ENCODE assay signal across 8 cellular contexts in genomic region chr18:58671941-58672565, GRCh38. TPM values are rescaled to one million over a fixed set of nuclear protein-coding genes. Genes with fewer than 3 reads are reported as not detected.
DNase-seq lines count a peak whose midpoint lies in the region; ATAC-seq, FAIRE-seq and TF ChIP-seq lines count a peak whose summit lies in the region.

No MANE protein-coding gene starts in this region.

- ATAC-seq in A549 (peak; percentile 35 to 55), GM18498 (IDR thresholded peaks at IDR 0.05; ENCODE audit: unreplicated experiment) (peak; percentile 30), HG03196 (IDR thresholded peaks at IDR 0.05; ENCODE audit: unreplicated experiment) (peak; percentile 13), T-cell (replicated peaks in 1 of 4) (peak; percentile 20 to 43 (median 29))

- H3K27ac ChIP-seq in A549 (peak overlapping the region; percentile 97), fibroblast of lung (ENCODE audit: insufficient read depth, low read length) (peak overlapping the region; percentile 66)

- DNase-seq in A549 (ENCODE audit: low read depth in 1 of 2, low spot score in 1 of 2) (peak; percentile 31 to 39), T-cell (peak in 1 of 34 experiments; percentile 21), fibroblast of lung (ENCODE audit: low read depth in 2 of 2) (peak; percentile 36 to 42), nephron progenitor cell (no peak), dedifferentiated amniotic fluid mesenchymal stem cell (ENCODE audit: extremely low spot score) (no peak)
- no peak for DNase-seq in stimulated activated CD4-positive, alpha-beta T cell treated with anti-CD3 and anti-CD28 coated beads, Interleukin-1b, Interleukin-23, amount 100 ng/mL, for 48 hours

- H3K9ac ChIP-seq in fibroblast of lung (ENCODE audit: insufficient read depth, low read length) = peak overlapping the region; percentile 79

- H3K36me3 Mint-ChIP-seq in T-cell (peaks cover 16% of the 10 kb centered on the region), nephron progenitor cell (ENCODE audit: low read depth) (peaks cover 10% of the 10 kb centered on the region)

- CTCF ChIA-PET in A549 (lab: Yijun Ruan, JAX) (interaction anchor here (1.0 to 2.5 kb wide), 4 partner anchors 12 to 142 kb away, joined by 3 to 8 read pairs (median 4); no protein-coding TSS in a partner anchor), T-cell (lab: Charles Lee) (interaction anchor here (0.6 to 3.8 kb wide), 15 partner anchors 10 to 171 kb away, joined by 3 to 20 read pairs (median 4); no protein-coding TSS in a partner anchor)

- H3K79me2 ChIP-seq in fibroblast of lung (ENCODE audit: control insufficient read depth, insufficient read depth, low read length) = peaks cover 25% of the 10 kb centered on the region

- H3K4me1 Mint-ChIP-seq in T-cell (peaks cover 59 to 69% (median 63%) of the 10 kb centered on the region in 3 donors), nephron progenitor cell (peaks cover 42% of the 10 kb centered on the region)

- H4K20me1 ChIP-seq in fibroblast of lung (ENCODE audit: control insufficient read depth, extremely low read depth, insufficient read depth, low read length) = no peaks in the 10 kb centered on the region

- H3K9me3 ChIP-seq in A549 (no peaks in the 10 kb centered on the region), fibroblast of lung (ENCODE audit: control insufficient read depth, insufficient read depth, low read depth, low read length) (no peaks in the 10 kb centered on the region)

- H2AFZ ChIP-seq in fibroblast of lung (ENCODE audit: low read length) = peak overlapping the region; percentile 58

- no peak for TF ChIP-seq RAD21 in A549 (conservative IDR thresholded peaks at IDR 0.05 in 1 of 2, IDR thresholded peaks at IDR 0.05 in 1 of 2)

- WGBS in A549 (ENCODE audit: missing lambda C conversion rate) = 5% methylated on average over 10 of the region's 25 CpGs

- H3K9me3 Mint-ChIP-seq in T-cell = no peaks in the 10 kb centered on the region
- no peaks in the 10 kb centered on the region for H3K9me3 Mint-ChIP-seq in nephron progenitor cell

- H3K4me3 Mint-ChIP-seq in T-cell (peak overlapping the region; percentile 93 to 95 (median 93)), nephron progenitor cell (peak overlapping the region; percentile 97)

- H3K4me3 ChIP-seq in A549 (peak overlapping the region; percentile 90), fibroblast of lung (replicated peaks in 1 of 4; ENCODE audit: control extremely low read depth in 1 of 4, insufficient read depth in 1 of 4, low read depth in 3 of 4, low read length in 4 of 4) (peak overlapping the region; percentile 71 to 82 (median 77))

- H3K4me1 ChIP-seq in A549 = peaks cover 68% of the 10 kb centered on the region
- H3K4me1 ChIP-seq in fibroblast of lung (ENCODE audit: control insufficient read depth, extremely low read depth, insufficient read depth, low read length) = peaks cover 2% of the 10 kb centered on the region

- no peak for TF ChIP-seq CTCF in A549 (IDR thresholded peaks at IDR 0.05)
- no peak for TF ChIP-seq CTCF in fibroblast of lung (conservative IDR thresholded peaks at IDR 0.05 in 1 of 2, IDR thresholded peaks at IDR 0.05 in 1 of 2; ENCODE audit: low read depth in 1 of 2, low read length in 2 of 2)
- TF ChIP-seq CTCF in nephron progenitor cell (IDR thresholded peaks at IDR 0.05) = no peak

- H3K27ac Mint-ChIP-seq in T-cell (peak overlapping the region; percentile 94 to 95), nephron progenitor cell (peak overlapping the region; percentile 97)

- H3K36me3 ChIP-seq in fibroblast of lung (ENCODE audit: control insufficient read depth, insufficient read depth, low read length) = no peaks in the 10 kb centered on the region

- H3K4me2 ChIP-seq in A549 (peak overlapping the region; percentile 86), fibroblast of lung (ENCODE audit: extremely low read depth, insufficient read depth, low read length) (peak overlapping the region; percentile 86)

- no peak for TF ChIP-seq EP300 in A549 (IDR thresholded peaks at IDR 0.05)

- no peak for FAIRE-seq in A549 (lab: Jason Lieb, UNC)

- no peak for TF ChIP-seq POLR2A in A549 (IDR thresholded peaks at IDR 0.05; ENCODE audit: low read length)

- H3K27me3 ChIP-seq in fibroblast of lung (ENCODE audit: control insufficient read depth, insufficient read depth, low read length) = no peaks in the 10 kb centered on the region

- POLR2A ChIA-PET in A549 (lab: Yijun Ruan, JAX) = interaction anchor here (0.7 to 2.4 kb wide), 5 partner anchors 11 to 147 kb away, joined by 3 to 14 read pairs (median 4); no protein-coding TSS in a partner anchor
- POLR2A ChIA-PET in T-cell (lab: Charles Lee) = interaction anchor here (0.5 to 3.0 kb wide), 16 partner anchors 10 to 469 kb away, joined by 3 to 19 read pairs (median 6); partner anchors contain the start of gene SEC11C (in 1 of the 2)

- H3K27me3 Mint-ChIP-seq in T-cell = no peaks in the 10 kb centered on the region
- peaks cover 12% of the 10 kb centered on the region for H3K27me3 Mint-ChIP-seq in nephron progenitor cell (ENCODE audit: low read depth, poor library complexity)

TF ChIP-seq in A549, 52 proteins besides CTCF, POLR2A, EP300 and RAD21:
- TF ChIP-seq CEBPB (IDR thresholded peaks at IDR 0.05) (peak in 1 of 2 experiments; percentile 25; a peak in 1 of 4 replicates), HOXB5 (CRISPR knock-in tag; IDR thresholded peaks at IDR 0.05) (no peak), RCOR1 (IDR thresholded peaks at IDR 0.05; ENCODE audit: low read depth, low read length) (no peak)

RNA-seq across cellular contexts. Expression of gene MALT1, which starts 0.8 kb away (rescaled TPM):
- polyA plus RNA-seq in A549 (2011; rRNA removed) (30.0 and 30.7 TPM in 2 replicates), A549 (2017; fragmentation: RNase III; extraction: RNeasy Plus Mini Kit Qiagen cat#74134 plus additional on column Dnase treatment) (28.0 to 34.0 TPM (median 33.3 TPM) in 3 replicates), fibroblast of lung (13.0 and 25.5 TPM in 2 replicates)
- polyA plus RNA-seq in A549 (2012; cell fraction: cytosol; rRNA removed) = 5.9 and 6.5 TPM in 2 replicates
- 3.8 and 5.5 TPM in 2 replicates for polyA plus RNA-seq in A549 (2012; cell fraction: nucleus; rRNA removed)
- 17.7 and 20.4 TPM in 2 replicates for polyA minus RNA-seq in A549 (2011; rRNA and poly(A)+ RNA removed)
- total RNA-seq in T-cell (10 to 100 TPM; 54.5 to 83.2 (median 69.5) TPM), fibroblast of lung (18.0 and 19.3 TPM in 2 replicates)
- polyA plus RNA-seq in fibroblast of lung (2012) = 7.0 and 13.9 TPM in 2 replicates
- 6.3 and 10.0 TPM in 2 replicates for polyA minus RNA-seq in fibroblast of lung (ENCODE audit: low replicate concordance)

RNA-seq across cellular contexts. Expression of gene ALPK2, which starts 43.2 kb away (rescaled TPM):
- polyA plus RNA-seq in A549 (2011; rRNA removed) = 19.2 and 22.0 TPM in 2 replicates
- 3.9 and 4.3 TPM in 2 replicates for polyA plus RNA-seq in A549 (2012; cell fraction: cytosol; rRNA removed)
- polyA plus RNA-seq in A549 (2012; cell fraction: nucleus; rRNA removed) = 9.3 and 15.0 TPM in 2 replicates
- 39.0 to 43.8 TPM (median 41.2 TPM) in 3 replicates for polyA plus RNA-seq in A549 (2017; fragmentation: RNase III; extraction: RNeasy Plus Mini Kit Qiagen cat#74134 plus additional on column Dnase treatment)
- 25.5 and 25.8 TPM in 2 replicates for polyA minus RNA-seq in A549 (2011; rRNA and poly(A)+ RNA removed)
- total RNA-seq in T-cell = 1 to 10 TPM in 3 of 5 donors, under 1 TPM in 2; 0.25 to 3.1 (median 1.1) TPM
- 6.9 and 12.1 TPM in 2 replicates for total RNA-seq in fibroblast of lung
- 2.4 and 44.1 TPM in 2 replicates for polyA plus RNA-seq in fibroblast of lung
- polyA plus RNA-seq in fibroblast of lung (2012) = 1.6 and 33.1 TPM in 2 replicates
- 2.9 and 24.3 TPM in 2 replicates for polyA minus RNA-seq in fibroblast of lung (ENCODE audit: low replicate concordance)

Comparison
In these comparisons a context has a peak if more than half of its experiments do, and no peak if none do; other contexts are left out.
1. DNase-seq: peak in A549 (2 of 2) and fibroblast of lung (2 of 2); none in nephron progenitor cell (single experiment), dedifferentiated amniotic fluid mesenchymal stem cell (single experiment) and stimulated activated CD4-positive, alpha-beta T cell treated with anti-CD3 and anti-CD28 coated beads, Interleukin-1b, Interleukin-23, amount 100 ng/mL, for 48 hours (single experiment).
2. Peak in every context shown above with its lines, with median percentiles within 50 percentile points of each other: ATAC-seq.